Comparison of ENCODE assay signal across 18 cellular contexts in the genomic region with DNA sequence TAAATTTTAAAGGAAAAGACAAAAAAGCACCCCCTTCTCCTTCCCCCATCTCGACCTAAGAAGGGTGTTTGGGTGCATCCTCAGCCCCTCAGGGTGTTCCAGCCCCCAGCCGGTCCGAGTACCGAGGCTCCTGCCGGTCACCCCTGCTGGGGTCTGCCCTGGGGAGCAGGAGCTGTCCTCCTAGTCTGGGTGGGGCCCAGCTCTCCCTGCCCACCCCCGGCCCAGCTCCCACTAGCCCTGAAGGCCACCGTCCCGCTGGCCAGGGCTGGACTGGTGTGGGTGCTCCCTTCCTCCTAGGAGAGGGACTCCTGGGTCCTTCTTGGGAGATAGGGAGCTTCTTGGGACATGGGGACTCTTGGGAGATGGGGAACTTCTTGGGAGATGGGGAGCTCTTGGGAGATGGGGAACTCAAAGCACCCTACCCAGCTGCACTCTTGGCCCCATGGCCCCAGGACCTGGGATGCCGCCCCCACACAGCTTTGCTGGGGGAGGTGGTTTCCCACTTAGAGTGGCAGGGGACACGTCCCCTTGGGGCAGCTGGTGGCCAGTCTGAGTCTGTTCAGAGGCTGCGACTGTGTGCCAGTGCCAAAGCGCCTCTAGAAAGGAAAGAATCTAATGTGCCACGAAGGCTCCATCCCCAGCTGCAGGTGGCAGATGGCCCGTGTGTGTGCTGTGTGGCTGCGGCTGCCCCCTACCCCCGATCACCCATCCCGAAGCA. TPM values are rescaled to one million over a fixed set of nuclear protein-coding genes. Genes with fewer than 3 reads are reported as not detected.
A peak's percentile ranks its signal among the peaks of the same experiment; 100 is the strongest.
DNase-seq lines count a peak whose midpoint lies in the region; ATAC-seq and TF ChIP-seq lines count a peak whose summit lies in the region.
"Had no signal": no experiment of that assay in that cellular context is flagged by ENCODE, and none has a peak within 500 bp of the region (broad histone marks: within the 10 kb centered on the region; RNA-seq: fewer than 3 reads in every experiment).

No MANE protein-coding gene starts in this region.

- ATAC-seq in Right ventricle myocardium inferior = no peak
- ATAC-seq in left cardiac atrium = no peak
- ATAC-seq in lower lobe of right lung = no peak
- ATAC-seq: A549, Panc1 had no signal

- H3K27ac ChIP-seq in lower lobe of right lung = no peak overlapping the region
- no peak overlapping the region for H3K27ac ChIP-seq in tibial artery
- H3K27ac ChIP-seq: A549 had no signal

- H3K36me3 ChIP-seq in lower lobe of right lung = no peaks in the 10 kb centered on the region
- no peaks in the 10 kb centered on the region for H3K36me3 ChIP-seq in tibial artery
- H3K36me3 ChIP-seq: MG63 had no signal

- H3K4me3 ChIP-seq in lower lobe of right lung (no peak overlapping the region), tibial artery (no peak overlapping the region)
- H3K4me3 ChIP-seq: A549, MG63 had no signal

- TF ChIP-seq CTCF in lower lobe of right lung (IDR thresholded peaks at IDR 0.05) (no peak), tibial artery (IDR thresholded peaks at IDR 0.05) (no peak)

- H3K27me3 ChIP-seq in lower lobe of right lung (ENCODE audit: low read depth) = no peaks in the 10 kb centered on the region
- H3K27me3 ChIP-seq in tibial artery = no peaks in the 10 kb centered on the region
- H3K27me3 ChIP-seq: MG63 had no signal

- H3K4me1 ChIP-seq in lower lobe of right lung = no peaks in the 10 kb centered on the region
- no peaks in the 10 kb centered on the region for H3K4me1 ChIP-seq in tibial artery
- H3K4me1 ChIP-seq: A549 had no signal

- DNase-seq in Right ventricle myocardium inferior (ENCODE audit: missing footprints) (peak; percentile 50), left cardiac atrium (no peak), T-helper 1 cell (peak in 3 of 5 donors; percentile 1 to 5 (median 2)), lower lobe of right lung (peak; percentile 20), tibial artery (peak; percentile 9 to 38), activated gamma-delta T cell treated with Interleukin-2 at 50 U/mL for 16 hours (no peak), GM19240 (ENCODE audit: insufficient read length, low spot score) (no peak)
- DNase-seq: C1 segment of cervical spinal cord, GF-D8, Karpas-422, MG63, NCI-H1105, NCI-H187, NCI-H226, NCI-H524 treated with DMSO at 0.1 percent for 48 hours, SHP77 treated with DMSO at 0.1 percent for 48 hours had no signal

- intact Hi-C loops in Right ventricle myocardium inferior (cut with DNase I) = no loop called here
- intact Hi-C loops in left cardiac atrium (cut with DNase I) = no loop called here
- intact Hi-C loops in lower lobe of right lung (cut with DNase I) = no loop called here
- intact Hi-C loops in tibial artery (cut with DNase I; ENCODE audit: low total_unique reads) = no loop called here

- no peaks in the 10 kb centered on the region for H3K9me3 ChIP-seq in lower lobe of right lung
- H3K9me3 ChIP-seq in tibial artery = no peaks in the 10 kb centered on the region
- H3K9me3 ChIP-seq: A549, MG63 had no signal

RNA-seq across cellular contexts. Expression of gene MORN1, which starts 44.5 kb away (rescaled TPM):
- total RNA-seq in Right ventricle myocardium inferior (4.9 TPM), left cardiac atrium (1 to 10 TPM; 3.7 to 4.9 TPM), lower lobe of right lung (13.4 TPM)

RNA-seq across cellular contexts. Expression of gene RER1, which starts 44.8 kb away (rescaled TPM):
- total RNA-seq in Right ventricle myocardium inferior = 85.8 TPM
- total RNA-seq in left cardiac atrium = 100 to 1,000 TPM in 1 of 2 donors, 10 to 100 TPM in 1; 96.2 to 105 TPM
- total RNA-seq in lower lobe of right lung = 133 TPM

Comparison
In these comparisons a context has a peak if more than half of its experiments do, and no peak if none do; other contexts are left out.
1. DNase-seq: peak in Right ventricle myocardium inferior (single experiment), T-helper 1 cell (3 of 5), lower lobe of right lung (single experiment) and tibial artery (2 of 2); none in left cardiac atrium (single experiment), activated gamma-delta T cell treated with Interleukin-2 at 50 U/mL for 16 hours (single experiment) and GM19240 (single experiment).